ENCODE assay signal across 1 cellular context in the genomic region with DNA sequence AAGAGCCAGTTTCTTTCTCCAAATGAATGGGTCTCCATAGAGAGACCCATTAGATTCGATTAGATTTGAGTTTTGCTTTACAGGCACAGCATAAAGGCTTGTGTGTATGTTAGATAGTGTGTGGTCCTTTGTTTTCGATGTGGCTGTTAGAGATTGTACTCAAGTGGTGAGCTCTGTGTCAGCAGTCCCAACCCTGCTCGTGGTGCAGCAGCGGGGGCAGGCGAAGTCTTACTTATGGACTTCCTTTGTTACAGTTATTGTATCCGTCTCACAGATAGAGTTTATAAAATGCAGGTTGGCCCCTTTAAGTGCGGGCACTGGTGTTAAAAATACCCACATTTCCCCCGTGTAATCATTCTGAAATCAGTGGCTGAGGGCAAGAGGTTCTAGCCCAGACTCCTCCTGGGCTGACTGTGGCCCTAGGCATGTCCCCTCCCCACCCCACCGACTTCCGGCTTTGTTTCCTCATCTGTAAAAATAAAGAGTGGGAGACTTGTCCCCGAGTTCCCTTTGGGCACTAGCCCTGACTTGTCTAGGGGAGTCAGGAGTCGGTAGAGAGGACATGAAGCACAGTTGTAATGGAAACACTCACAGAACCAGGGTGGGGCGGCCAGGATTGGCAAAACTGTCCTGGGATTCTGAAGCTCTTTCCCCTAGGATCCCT.
TF ChIP-seq lines count a peak whose summit lies in the region.

No MANE protein-coding gene starts in this region.

TF ChIP-seq in H1, 55 proteins besides CTCF, POLR2A, EP300 and RAD21 (continued from another document):
- TF ChIP-seq, protein P1, sequence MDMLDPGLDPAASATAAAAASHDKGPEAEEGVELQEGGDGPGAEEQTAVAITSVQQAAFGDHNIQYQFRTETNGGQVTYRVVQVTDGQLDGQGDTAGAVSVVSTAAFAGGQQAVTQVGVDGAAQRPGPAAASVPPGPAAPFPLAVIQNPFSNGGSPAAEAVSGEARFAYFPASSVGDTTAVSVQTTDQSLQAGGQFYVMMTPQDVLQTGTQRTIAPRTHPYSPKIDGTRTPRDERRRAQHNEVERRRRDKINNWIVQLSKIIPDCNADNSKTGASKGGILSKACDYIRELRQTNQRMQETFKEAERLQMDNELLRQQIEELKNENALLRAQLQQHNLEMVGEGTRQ (IDR thresholded peaks at IDR 0.05; ENCODE audit: low read length), result no peak
- TF ChIP-seq TAF1 (IDR thresholded peaks at IDR 0.05; ENCODE audit: low read depth, low read length), result no peak
- TF ChIP-seq HDAC6 (IDR thresholded peaks at IDR 0.05; ENCODE audit: low read depth, low read length), result no peak
- no peak for TF ChIP-seq CEBPB (IDR thresholded peaks at IDR 0.05; ENCODE audit: low read depth, low read length)
- no peak for TF ChIP-seq TCF12 (IDR thresholded peaks at IDR 0.05; ENCODE audit: low read depth, low read length)
- no peak for TF ChIP-seq MAX (IDR thresholded peaks at IDR 0.05)
